ENCODE assay signal across 22 cellular contexts in genomic region chr11:34972892-34973291, GRCh38. TPM values are rescaled to one million over a fixed set of nuclear protein-coding genes. Genes with fewer than 3 reads are reported as not detected.
A peak's percentile ranks its signal among the peaks of the same experiment; 100 is the strongest.
DNase-seq lines count a peak whose midpoint lies in the region; ATAC-seq and TF ChIP-seq lines count a peak whose summit lies in the region.
"Had no signal": no experiment of that assay in that cellular context is flagged by ENCODE, and none has a peak within 500 bp of the region (broad histone marks: within the 10 kb centered on the region; RNA-seq: fewer than 3 reads in every experiment).

No MANE protein-coding gene starts in this region.

- H3F3A ChIP-seq in smooth muscle cell (ENCODE audit: low read depth), result peaks cover 14% of the 10 kb centered on the region

- CTCF ChIA-PET in Panc1 (lab: Charles Lee) (no interaction called here), GM10248 (lab: Yijun Ruan, JAX) (interaction anchor here (1.0 to 1.1 kb wide), 2 partner anchors 14 to 264 kb away, joined by 3 to 5 read pairs; no protein-coding TSS in a partner anchor)

- H3K36me3 ChIP-seq in Panc1 (ENCODE audit: control insufficient read depth, insufficient read depth, low read length) (peaks cover 25% of the 10 kb centered on the region; the same call in 1 of the 2 replicates), fibroblast of lung (ENCODE audit: control insufficient read depth, insufficient read depth, low read length) (peaks cover 4% of the 10 kb centered on the region), smooth muscle cell (ENCODE audit: low read depth) (peaks cover 10% of the 10 kb centered on the region)

- H2AFZ ChIP-seq in fibroblast of lung (ENCODE audit: low read length) (no peak overlapping the region), smooth muscle cell (ENCODE audit: low read depth) (no peak overlapping the region)

- H3K9ac ChIP-seq in fibroblast of lung (ENCODE audit: insufficient read depth, low read length) (no peak overlapping the region), smooth muscle cell (ENCODE audit: low read depth) (no peak overlapping the region)

- peak; percentile 36 for DNase-seq in GM03348 (ENCODE audit: low spot score)
- no peak for DNase-seq in Panc1 (ENCODE audit: low read depth, low spot score)
- DNase-seq in fibroblast of lung (ENCODE audit: low read depth in 2 of 2), result peak; percentile 76 to 81
- no peak for DNase-seq in smooth muscle cell (lab: John Stamatoyannopoulos, UW; ENCODE audit: unreplicated experiment)
- no peak for DNase-seq in DMS153 treated with DMSO at 0.1 percent for 48 hours (lab: John Stamatoyannopoulos, UW; ENCODE audit: unreplicated experiment)
- no peak for DNase-seq in GM10248 (ENCODE audit: extremely low spot score)
- DNase-seq in cardiac septum (ENCODE audit: low spot score), result no peak
- DNase-seq in activated T-cell treated with anti-CD3 and anti-CD28 coated beads for 4 hours, result no peak
- DNase-seq: activated B cell treated with CpG ODN at 0.5 μM for 24 hours; activated CD4-positive, alpha-beta T cell treated with anti-CD3 and anti-CD28 coated beads, Interleukin-2, amount 50 U/mL, for 48 hours; amniotic stem cell; BE2C; central memory CD4-positive, alpha-beta T cell; DMS79; lower lobe of right lung; NCI-H1694; NCI-H2171 treated with DMSO at 0.1 percent for 48 hours; NCI-H69; stimulated activated CD4-positive, alpha-beta T cell treated with anti-CD3 and anti-CD28 coated beads, Interleukin-2, amount 100 ng/mL, for 24 hours; testis had no signal

- intact Hi-C loops in Panc1 (cut with micrococcal nuclease; ENCODE audit: unreplicated experiment), result no loop called here
- intact Hi-C loops in cardiac septum (cut with DNase I), result no loop called here

- H3K4me2 ChIP-seq in fibroblast of lung (ENCODE audit: extremely low read depth, insufficient read depth, low read length), result no peak overlapping the region
- peak overlapping the region; percentile 65 for H3K4me2 ChIP-seq in smooth muscle cell

- H3K4me1 ChIP-seq in Panc1 (ENCODE audit: control insufficient read depth, insufficient read depth, low read length) (peaks cover 25% of the 10 kb centered on the region), fibroblast of lung (ENCODE audit: control insufficient read depth, extremely low read depth, insufficient read depth, low read length) (peaks cover 20% of the 10 kb centered on the region), smooth muscle cell (ENCODE audit: low read depth) (peaks cover 28% of the 10 kb centered on the region)
- H3K4me1 ChIP-seq: BE2C, lower lobe of right lung, testis had no signal

- peaks cover 13% of the 10 kb centered on the region; the same call in 1 of the 2 replicates for H3K9me3 ChIP-seq in Panc1 (ENCODE audit: control insufficient read depth, insufficient read depth, low read depth, low read length)
- H3K9me3 ChIP-seq in fibroblast of lung (ENCODE audit: control insufficient read depth, insufficient read depth, low read depth, low read length), result no peaks in the 10 kb centered on the region
- H3K9me3 ChIP-seq in smooth muscle cell (replicated peaks; ENCODE audit: low read depth), result no peaks in the 10 kb centered on the region
- H3K9me3 ChIP-seq: BE2C, lower lobe of right lung, testis had no signal

- no TSS peak for BruUV-seq in Panc1 (replicated peaks; lab: Mats Ljungman, UMichigan)

- H3K4me3 ChIP-seq in Panc1 (ENCODE audit: low read depth in 2 of 2, low read length in 2 of 2), result no peak overlapping the region
- no peak overlapping the region for H3K4me3 ChIP-seq in fibroblast of lung (replicated peaks in 1 of 4; ENCODE audit: control extremely low read depth in 1 of 4, insufficient read depth in 1 of 4, low read depth in 3 of 4, low read length in 4 of 4)
- no peak overlapping the region for H3K4me3 ChIP-seq in smooth muscle cell
- H3K4me3 ChIP-seq: lower lobe of right lung, testis had no signal

- H4K20me1 ChIP-seq in fibroblast of lung (ENCODE audit: control insufficient read depth, extremely low read depth, insufficient read depth, low read length), result no peaks in the 10 kb centered on the region
- no peaks in the 10 kb centered on the region for H4K20me1 ChIP-seq in smooth muscle cell (ENCODE audit: low read depth)

- H3K27me3 ChIP-seq in Panc1 (ENCODE audit: control insufficient read depth, insufficient read depth, low read length) (no peaks in the 10 kb centered on the region), fibroblast of lung (ENCODE audit: control insufficient read depth, insufficient read depth, low read length) (no peaks in the 10 kb centered on the region), smooth muscle cell (ENCODE audit: low read depth) (no peaks in the 10 kb centered on the region)
- H3K27me3 ChIP-seq: BE2C, testis had no signal

- 11% methylated on average over 2 of the region's 2 CpGs for WGBS in smooth muscle cell (ENCODE audit: low lambda C conversion rate)

- peaks cover 9% of the 10 kb centered on the region for H3K79me2 ChIP-seq in fibroblast of lung (ENCODE audit: control insufficient read depth, insufficient read depth, low read length)
- peaks cover 5% of the 10 kb centered on the region for H3K79me2 ChIP-seq in smooth muscle cell (ENCODE audit: low read depth)

- TF ChIP-seq CTCF in Panc1 (IDR thresholded peaks at IDR 0.05), result no peak
- no peak for TF ChIP-seq CTCF in fibroblast of lung (conservative IDR thresholded peaks at IDR 0.05 in 1 of 2, IDR thresholded peaks at IDR 0.05 in 1 of 2; ENCODE audit: low read depth in 1 of 2, low read length in 2 of 2)
- no peak for TF ChIP-seq CTCF in smooth muscle cell (IDR thresholded peaks at IDR 0.05; ENCODE audit: borderline replicate concordance, insufficient read depth, poor library complexity, severe bottlenecking)
- no peak for TF ChIP-seq CTCF in GM10248 (IDR thresholded peaks at IDR 0.05; ENCODE audit: control extremely low read depth, extremely low read depth, low read depth, missing control alignments)

- in situ Hi-C loops in Panc1 (cut with HindIII; ENCODE audit: low pct_unique_long_range_greater_than_20kb, low sequenced_read_pairs), result no loop called here

- peak; percentile 65 for ATAC-seq in Panc1
- ATAC-seq: lower lobe of right lung; stimulated activated effector memory CD8-positive, alpha-beta T cell treated with anti-CD3 and anti-CD28 coated beads, Interleukin-12 subunit alpha, Interleukin-12 subunit beta, amount 100 ng/mL, for 72 hours had no signal

- POLR2A ChIA-PET in Panc1 (lab: Charles Lee), result no interaction called here
- POLR2A ChIA-PET in GM10248 (lab: Yijun Ruan, JAX), result no interaction called here

- peak overlapping the region; percentile 100 for H3K27ac ChIP-seq in Panc1 (ENCODE audit: low read length)
- H3K27ac ChIP-seq in fibroblast of lung (ENCODE audit: insufficient read depth, low read length), result no peak overlapping the region
- peak overlapping the region; percentile 49 for H3K27ac ChIP-seq in smooth muscle cell (ENCODE audit: low read depth)
- H3K27ac ChIP-seq: epithelial cell of prostate, lower lobe of right lung, testis had no signal

RNA-seq across cellular contexts. Expression of gene PDHX, which starts 56.5 kb away (rescaled TPM):
- total RNA-seq in Panc1 (2021; ENCODE audit: unreplicated experiment) (63.0 TPM), fibroblast of lung (30.6 and 36.5 TPM in 2 replicates), smooth muscle cell (56.7 and 100 TPM in 2 replicates), cardiac septum (118 TPM)
- polyA plus RNA-seq in Panc1 (2012; ENCODE audit: insufficient read length), result 35.1 TPM
- polyA plus RNA-seq in fibroblast of lung (29.6 and 49.2 TPM in 2 replicates), smooth muscle cell (46.6 and 56.6 TPM in 2 replicates)
- 22.2 and 38.2 TPM in 2 replicates for polyA plus RNA-seq in fibroblast of lung (2012)
- polyA minus RNA-seq in fibroblast of lung (ENCODE audit: low replicate concordance), result 19.9 and 24.3 TPM in 2 replicates

RNA-seq across cellular contexts. Expression of gene APIP, which starts 56.7 kb away (rescaled TPM):
- total RNA-seq in Panc1 (2021; ENCODE audit: unreplicated experiment), result 42.6 TPM
- 25.5 TPM for polyA plus RNA-seq in Panc1 (2012; ENCODE audit: insufficient read length)
- total RNA-seq in fibroblast of lung, result 23.1 and 32.7 TPM in 2 replicates
- polyA plus RNA-seq in fibroblast of lung, result 32.2 and 42.5 TPM in 2 replicates
- 31.2 and 38.3 TPM in 2 replicates for polyA plus RNA-seq in fibroblast of lung (2012)
- 3.2 and 3.7 TPM in 2 replicates for polyA minus RNA-seq in fibroblast of lung (ENCODE audit: low replicate concordance)
- total RNA-seq in smooth muscle cell, result 22.0 and 24.9 TPM in 2 replicates
- polyA plus RNA-seq in smooth muscle cell, result 12.8 and 13.7 TPM in 2 replicates
- total RNA-seq in cardiac septum, result 36.5 TPM

Comparison
In these comparisons a context has a peak if more than half of its experiments do, and no peak if none do; other contexts are left out.
1. DNase-seq: peak in GM03348 (single experiment) and fibroblast of lung (2 of 2); none in Panc1 (single experiment), smooth muscle cell (single experiment), DMS153 treated with DMSO at 0.1 percent for 48 hours (single experiment), GM10248 (single experiment), cardiac septum (single experiment) and activated T-cell treated with anti-CD3 and anti-CD28 coated beads for 4 hours (single experiment).